1 cellular context compared by ENCODE assay signal in the genomic region with DNA sequence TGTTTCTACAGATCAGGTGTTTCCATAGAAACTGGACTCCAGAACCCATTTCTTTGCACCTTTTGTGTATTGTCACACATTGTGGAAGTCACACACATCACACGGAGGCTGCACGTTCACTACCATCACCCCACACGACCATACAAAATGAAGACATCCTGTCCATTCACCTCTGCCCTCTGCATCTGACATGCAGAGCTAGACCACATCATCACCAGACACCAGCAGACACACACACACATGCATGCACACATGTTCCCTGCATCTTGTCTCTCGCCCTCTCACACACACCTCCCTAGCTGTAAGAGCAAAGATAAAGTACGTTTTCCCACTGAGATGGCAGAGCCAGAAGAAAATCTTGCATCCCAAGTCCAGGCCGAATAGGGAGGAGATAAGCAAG.
TF ChIP-seq lines count a peak whose summit lies in the region.

No MANE protein-coding gene starts in this region.

TF ChIP-seq in IMR-90, 13 proteins besides CTCF, POLR2A, EP300 and RAD21 (continued from another document):
- TF ChIP-seq, protein P1, sequence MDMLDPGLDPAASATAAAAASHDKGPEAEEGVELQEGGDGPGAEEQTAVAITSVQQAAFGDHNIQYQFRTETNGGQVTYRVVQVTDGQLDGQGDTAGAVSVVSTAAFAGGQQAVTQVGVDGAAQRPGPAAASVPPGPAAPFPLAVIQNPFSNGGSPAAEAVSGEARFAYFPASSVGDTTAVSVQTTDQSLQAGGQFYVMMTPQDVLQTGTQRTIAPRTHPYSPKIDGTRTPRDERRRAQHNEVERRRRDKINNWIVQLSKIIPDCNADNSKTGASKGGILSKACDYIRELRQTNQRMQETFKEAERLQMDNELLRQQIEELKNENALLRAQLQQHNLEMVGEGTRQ (IDR thresholded peaks at IDR 0.05; ENCODE audit: low read depth, low read length), result no peak
TF ChIP-seq in IMR-90: peak in this region for 0.
